1 cellular context compared by ENCODE assay signal in the genomic region with DNA sequence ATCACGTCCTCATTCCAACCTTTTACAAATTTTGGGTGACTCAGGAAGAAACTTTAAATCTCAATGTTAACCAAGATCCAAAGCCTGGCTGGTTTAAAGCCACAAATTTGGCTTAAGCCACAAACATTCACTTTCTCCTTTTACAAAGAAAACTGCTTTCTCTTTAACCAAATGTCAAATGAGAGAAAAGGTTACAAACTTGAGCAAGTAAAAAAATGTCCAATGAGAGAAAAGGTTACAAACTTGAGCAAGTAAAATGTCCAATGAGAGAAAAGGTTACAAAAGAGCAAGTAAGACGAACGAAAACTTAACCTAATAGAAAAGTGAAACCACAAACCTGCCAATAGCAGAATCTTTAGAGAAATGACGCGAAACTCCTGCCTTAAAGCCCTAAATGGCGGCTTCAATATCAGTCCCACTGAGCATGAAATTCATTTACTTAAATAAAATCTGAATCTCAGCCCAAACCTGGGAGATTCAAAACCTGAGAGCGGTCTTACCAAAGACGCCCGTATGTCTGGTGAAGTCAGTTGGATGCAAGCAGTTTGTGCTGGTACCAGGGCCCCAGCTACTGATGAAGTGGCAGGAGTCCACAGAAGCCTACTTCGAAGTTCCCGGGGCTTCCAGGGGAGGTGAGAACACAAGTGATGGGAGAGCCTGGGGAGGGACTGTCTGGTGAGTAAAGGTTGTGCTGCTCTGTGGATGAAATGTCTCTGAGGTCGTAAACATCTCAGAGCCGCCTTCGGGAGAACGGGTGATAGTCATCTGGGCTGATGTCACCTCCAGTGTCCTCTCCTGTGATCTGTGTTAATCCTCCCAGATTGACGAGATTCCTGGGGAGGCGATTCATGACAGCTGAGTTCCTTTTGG.
TF ChIP-seq lines count a peak whose summit lies in the region.

No MANE protein-coding gene starts in this region.

TF ChIP-seq in K562, 482 proteins besides CTCF, POLR2A, EP300 and RAD21 (continued from another document):
- peak; percentile 35 for TF ChIP-seq TBP (optimal IDR thresholded peaks at IDR 0.05; ENCODE audit: low read depth, low read length)
- TF ChIP-seq SIRT6 (IDR thresholded peaks at IDR 0.05; ENCODE audit: low read depth, low read length), result no peak
- no peak for TF ChIP-seq NR2C2 (CRISPR knock-in tag; IDR thresholded peaks at IDR 0.05)
- peak; percentile 62; the same call in 1 of the 2 replicates for TF ChIP-seq NR2C2 (tag; IDR thresholded peaks at IDR 0.05)
- TF ChIP-seq POLR2H (tag; IDR thresholded peaks at IDR 0.05; ENCODE audit: low read depth), result peak; percentile 13; the same call in 1 of the 2 replicates
- 0 out of 2 replicates have a peak, but pooled peaks have one; percentile 39 for TF ChIP-seq ZNF354B (CRISPR knock-in tag; IDR thresholded peaks at IDR 0.05)
- TF ChIP-seq ZNF668 (CRISPR knock-in tag; IDR thresholded peaks at IDR 0.05), result no peak
- no peak for TF ChIP-seq GTF2A2 (tag; IDR thresholded peaks at IDR 0.05)
- TF ChIP-seq SMARCA4 (IDR thresholded peaks at IDR 0.05), result 0 out of 2 replicates have a peak, but pooled peaks have one; percentile 28
- TF ChIP-seq, protein P1, sequence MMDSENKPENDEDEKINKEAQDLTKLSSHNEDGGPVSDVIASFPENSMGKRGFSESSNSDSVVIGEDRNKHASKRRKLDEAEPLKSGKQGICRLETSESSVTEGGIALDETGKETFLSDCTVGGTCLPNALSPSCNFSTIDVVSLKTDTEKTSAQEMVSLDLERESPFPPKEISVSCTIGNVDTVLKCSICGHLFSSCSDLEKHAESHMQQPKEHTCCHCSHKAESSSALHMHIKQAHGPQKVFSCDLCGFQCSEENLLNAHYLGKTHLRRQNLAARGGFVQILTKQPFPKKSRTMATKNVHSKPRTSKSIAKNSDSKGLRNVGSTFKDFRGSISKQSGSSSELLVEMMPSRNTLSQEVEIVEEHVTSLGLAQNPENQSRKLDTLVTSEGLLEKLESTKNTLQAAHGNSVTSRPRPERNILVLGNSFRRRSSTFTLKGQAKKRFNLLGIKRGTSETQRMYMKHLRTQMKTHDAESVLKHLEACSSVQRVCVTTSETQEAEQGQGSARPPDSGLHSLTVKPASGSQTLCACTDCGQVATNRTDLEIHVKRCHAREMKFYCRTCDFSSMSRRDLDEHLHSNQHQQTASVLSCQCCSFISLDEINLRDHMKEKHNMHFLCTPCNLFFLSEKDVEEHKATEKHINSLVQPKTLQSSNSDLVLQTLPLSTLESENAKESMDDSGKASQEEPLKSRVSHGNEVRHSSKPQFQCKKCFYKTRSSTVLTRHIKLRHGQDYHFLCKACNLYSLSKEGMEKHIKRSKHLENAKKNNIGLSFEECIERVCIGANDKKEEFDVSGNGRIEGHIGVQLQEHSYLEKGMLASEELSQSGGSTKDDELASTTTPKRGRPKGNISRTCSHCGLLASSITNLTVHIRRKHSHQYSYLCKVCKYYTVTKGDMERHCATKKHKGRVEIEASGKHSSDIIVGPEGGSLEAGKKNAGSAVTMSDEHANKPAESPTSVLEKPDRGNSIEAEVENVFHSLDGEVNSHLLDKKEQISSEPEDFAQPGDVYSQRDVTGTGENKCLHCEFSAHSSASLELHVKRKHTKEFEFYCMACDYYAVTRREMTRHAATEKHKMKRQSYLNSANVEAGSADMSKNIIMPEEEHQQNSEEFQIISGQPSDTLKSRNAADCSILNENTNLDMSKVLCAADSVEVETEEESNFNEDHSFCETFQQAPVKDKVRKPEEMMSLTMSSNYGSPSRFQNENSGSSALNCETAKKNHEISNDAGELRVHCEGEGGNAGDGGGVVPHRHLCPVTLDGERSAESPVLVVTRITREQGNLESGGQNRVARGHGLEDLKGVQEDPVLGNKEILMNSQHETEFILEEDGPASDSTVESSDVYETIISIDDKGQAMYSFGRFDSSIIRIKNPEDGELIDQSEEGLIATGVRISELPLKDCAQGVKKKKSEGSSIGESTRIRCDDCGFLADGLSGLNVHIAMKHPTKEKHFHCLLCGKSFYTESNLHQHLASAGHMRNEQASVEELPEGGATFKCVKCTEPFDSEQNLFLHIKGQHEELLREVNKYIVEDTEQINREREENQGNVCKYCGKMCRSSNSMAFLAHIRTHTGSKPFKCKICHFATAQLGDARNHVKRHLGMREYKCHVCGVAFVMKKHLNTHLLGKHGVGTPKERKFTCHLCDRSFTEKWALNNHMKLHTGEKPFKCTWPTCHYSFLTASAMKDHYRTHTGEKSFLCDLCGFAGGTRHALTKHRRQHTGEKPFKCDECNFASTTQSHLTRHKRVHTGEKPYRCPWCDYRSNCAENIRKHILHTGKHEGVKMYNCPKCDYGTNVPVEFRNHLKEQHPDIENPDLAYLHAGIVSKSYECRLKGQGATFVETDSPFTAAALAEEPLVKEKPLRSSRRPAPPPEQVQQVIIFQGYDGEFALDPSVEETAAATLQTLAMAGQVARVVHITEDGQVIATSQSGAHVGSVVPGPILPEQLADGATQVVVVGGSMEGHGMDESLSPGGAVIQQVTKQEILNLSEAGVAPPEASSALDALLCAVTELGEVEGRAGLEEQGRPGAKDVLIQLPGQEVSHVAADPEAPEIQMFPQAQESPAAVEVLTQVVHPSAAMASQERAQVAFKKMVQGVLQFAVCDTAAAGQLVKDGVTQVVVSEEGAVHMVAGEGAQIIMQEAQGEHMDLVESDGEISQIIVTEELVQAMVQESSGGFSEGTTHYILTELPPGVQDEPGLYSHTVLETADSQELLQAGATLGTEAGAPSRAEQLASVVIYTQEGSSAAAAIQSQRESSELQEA (IDR thresholded peaks at IDR 0.05; ENCODE audit: low read depth), result no peak
- peak; percentile 93 for TF ChIP-seq ATF7 (IDR thresholded peaks at IDR 0.05)
- TF ChIP-seq SMAD3 (CRISPR knock-in tag; conservative IDR thresholded peaks at IDR 0.05), result 0 out of 2 replicates have a peak, but pooled peaks have one; percentile 33
- TF ChIP-seq ESRRB (CRISPR knock-in tag; IDR thresholded peaks at IDR 0.05; ENCODE audit: borderline replicate concordance), result no peak
- peak in 1 of 2 experiments; percentile 15; a peak in 1 of 4 replicates for TF ChIP-seq HDAC1 (IDR thresholded peaks at IDR 0.05)
- TF ChIP-seq RBM25 (IDR thresholded peaks at IDR 0.05; ENCODE audit: low read depth, low read length, severe bottlenecking), result peak; percentile 84
- peak; percentile 45; the same call in 1 of the 2 replicates for TF ChIP-seq PHF8 (IDR thresholded peaks at IDR 0.05; ENCODE audit: borderline replicate concordance, low read length)
- TF ChIP-seq POLR2B (IDR thresholded peaks at IDR 0.05; ENCODE audit: low read depth, partially characterized antibody), result no peak
- TF ChIP-seq TCF3 (CRISPR knock-in tag; IDR thresholded peaks at IDR 0.05), result no peak
- 0 out of 2 replicates have a peak, but pooled peaks have one; percentile 55 for TF ChIP-seq ZNF57 (CRISPR knock-in tag; IDR thresholded peaks at IDR 0.05)
- peak; percentile 72; the same call in 1 of the 2 replicates for TF ChIP-seq MBD2 (IDR thresholded peaks at IDR 0.05; ENCODE audit: borderline replicate concordance, low read depth)
- TF ChIP-seq SIN3A (IDR thresholded peaks at IDR 0.05; ENCODE audit: borderline replicate concordance in 2 of 2, control insufficient read depth in 1 of 2, low read depth in 2 of 2, low read length in 2 of 2), result no peak
- TF ChIP-seq, protein P2, sequence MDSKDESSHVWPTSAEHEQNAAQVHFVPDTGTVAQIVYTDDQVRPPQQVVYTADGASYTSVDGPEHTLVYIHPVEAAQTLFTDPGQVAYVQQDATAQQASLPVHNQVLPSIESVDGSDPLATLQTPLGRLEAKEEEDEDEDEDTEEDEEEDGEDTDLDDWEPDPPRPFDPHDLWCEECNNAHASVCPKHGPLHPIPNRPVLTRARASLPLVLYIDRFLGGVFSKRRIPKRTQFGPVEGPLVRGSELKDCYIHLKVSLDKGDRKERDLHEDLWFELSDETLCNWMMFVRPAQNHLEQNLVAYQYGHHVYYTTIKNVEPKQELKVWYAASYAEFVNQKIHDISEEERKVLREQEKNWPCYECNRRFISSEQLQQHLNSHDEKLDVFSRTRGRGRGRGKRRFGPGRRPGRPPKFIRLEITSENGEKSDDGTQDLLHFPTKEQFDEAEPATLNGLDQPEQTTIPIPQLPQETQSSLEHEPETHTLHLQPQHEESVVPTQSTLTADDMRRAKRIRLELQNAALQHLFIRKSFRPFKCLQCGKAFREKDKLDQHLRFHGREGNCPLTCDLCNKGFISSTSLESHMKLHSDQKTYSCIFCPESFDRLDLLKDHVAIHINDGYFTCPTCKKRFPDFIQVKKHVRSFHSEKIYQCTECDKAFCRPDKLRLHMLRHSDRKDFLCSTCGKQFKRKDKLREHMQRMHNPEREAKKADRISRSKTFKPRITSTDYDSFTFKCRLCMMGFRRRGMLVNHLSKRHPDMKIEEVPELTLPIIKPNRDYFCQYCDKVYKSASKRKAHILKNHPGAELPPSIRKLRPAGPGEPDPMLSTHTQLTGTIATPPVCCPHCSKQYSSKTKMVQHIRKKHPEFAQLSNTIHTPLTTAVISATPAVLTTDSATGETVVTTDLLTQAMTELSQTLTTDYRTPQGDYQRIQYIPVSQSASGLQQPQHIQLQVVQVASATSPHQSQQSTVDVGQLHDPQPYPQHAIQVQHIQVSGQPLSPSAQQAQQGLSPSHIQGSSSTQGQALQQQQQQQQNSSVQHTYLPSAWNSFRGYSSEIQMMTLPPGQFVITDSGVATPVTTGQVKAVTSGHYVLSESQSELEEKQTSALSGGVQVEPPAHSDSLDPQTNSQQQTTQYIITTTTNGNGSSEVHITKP (IDR thresholded peaks at IDR 0.05; ENCODE audit: partially characterized antibody), result peak; percentile 97
- no peak for TF ChIP-seq PRPF4 (IDR thresholded peaks at IDR 0.05; ENCODE audit: insufficient read depth, low read depth, low read length, poor library complexity, severe bottlenecking)
- no peak for TF ChIP-seq E2F3 (CRISPR knock-in tag; IDR thresholded peaks at IDR 0.05)
- TF ChIP-seq ASH1L (IDR thresholded peaks at IDR 0.05; ENCODE audit: borderline replicate concordance, low read depth, partially characterized antibody), result peak; percentile 92
- TF ChIP-seq, protein P3, sequence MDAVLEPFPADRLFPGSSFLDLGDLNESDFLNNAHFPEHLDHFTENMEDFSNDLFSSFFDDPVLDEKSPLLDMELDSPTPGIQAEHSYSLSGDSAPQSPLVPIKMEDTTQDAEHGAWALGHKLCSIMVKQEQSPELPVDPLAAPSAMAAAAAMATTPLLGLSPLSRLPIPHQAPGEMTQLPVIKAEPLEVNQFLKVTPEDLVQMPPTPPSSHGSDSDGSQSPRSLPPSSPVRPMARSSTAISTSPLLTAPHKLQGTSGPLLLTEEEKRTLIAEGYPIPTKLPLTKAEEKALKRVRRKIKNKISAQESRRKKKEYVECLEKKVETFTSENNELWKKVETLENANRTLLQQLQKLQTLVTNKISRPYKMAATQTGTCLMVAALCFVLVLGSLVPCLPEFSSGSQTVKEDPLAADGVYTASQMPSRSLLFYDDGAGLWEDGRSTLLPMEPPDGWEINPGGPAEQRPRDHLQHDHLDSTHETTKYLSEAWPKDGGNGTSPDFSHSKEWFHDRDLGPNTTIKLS (IDR thresholded peaks at IDR 0.05; ENCODE audit: borderline replicate concordance, low read depth), result peak; percentile 57; the same call in 1 of the 2 replicates
- TF ChIP-seq, protein P4, sequence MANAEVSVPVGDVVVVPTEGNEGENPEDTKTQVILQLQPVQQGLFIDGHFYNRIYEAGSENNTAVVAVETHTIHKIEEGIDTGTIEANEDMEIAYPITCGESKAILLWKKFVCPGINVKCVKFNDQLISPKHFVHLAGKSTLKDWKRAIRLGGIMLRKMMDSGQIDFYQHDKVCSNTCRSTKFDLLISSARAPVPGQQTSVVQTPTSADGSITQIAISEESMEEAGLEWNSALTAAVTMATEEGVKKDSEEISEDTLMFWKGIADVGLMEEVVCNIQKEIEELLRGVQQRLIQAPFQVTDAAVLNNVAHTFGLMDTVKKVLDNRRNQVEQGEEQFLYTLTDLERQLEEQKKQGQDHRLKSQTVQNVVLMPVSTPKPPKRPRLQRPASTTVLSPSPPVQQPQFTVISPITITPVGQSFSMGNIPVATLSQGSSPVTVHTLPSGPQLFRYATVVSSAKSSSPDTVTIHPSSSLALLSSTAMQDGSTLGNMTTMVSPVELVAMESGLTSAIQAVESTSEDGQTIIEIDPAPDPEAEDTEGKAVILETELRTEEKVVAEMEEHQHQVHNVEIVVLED (CRISPR knock-in tag; IDR thresholded peaks at IDR 0.05), result peak; percentile 16; the same call in 1 of the 2 replicates
- no peak for TF ChIP-seq SMAD1 (IDR thresholded peaks at IDR 0.05; ENCODE audit: low read depth, low read length, partially characterized antibody)
- peak; percentile 28; the same call in 1 of the 2 replicates for TF ChIP-seq EHMT2 (IDR thresholded peaks at IDR 0.05)
